ENCODE assay signal across 15 cellular contexts in genomic region chr5:148841519-148841918, GRCh38.
"Had no signal": no experiment of that assay in that cellular context is flagged by ENCODE, and none has a peak within 500 bp of the region (broad histone marks: within the 10 kb centered on the region; RNA-seq: fewer than 3 reads in every experiment).

No MANE protein-coding gene starts in this region.

- H3K27ac ChIP-seq: ascending aorta, breast epithelium, right atrium auricular region had no signal

- H3K4me2 ChIP-seq: smooth muscle cell had no signal

- H3K9me3 Mint-ChIP-seq: activated naive CD4-positive, alpha-beta T cell treated with anti-CD3 and anti-CD28 coated beads for 36 hours; activated T-helper 2 cell treated with anti-CD3 and anti-CD28 coated beads, Interferon-gamma antibody, Interleukin-2, Interleukin-4, amounts not matched to agents 10 μg/mL and 5 μg/mL and 100 μg/mL, durations not matched to agents 14 hours and 24 hours and 36 hours; endodermal cell; nephron; stimulated activated naive CD8-positive, alpha-beta T cell treated with anti-CD3 and anti-CD28 coated beads, Interleukin-15, Interleukin-2, amounts not matched to agents 100 ng/mL and 50 ng/mL, for 24 hours had no signal

- H3K9me3 ChIP-seq: ascending aorta, breast epithelium, right atrium auricular region, upper lobe of left lung had no signal

- H3K36me3 ChIP-seq: ascending aorta, breast epithelium, right atrium auricular region, upper lobe of left lung had no signal

- H3K27ac Mint-ChIP-seq: activated naive CD4-positive, alpha-beta T cell treated with anti-CD3 and anti-CD28 coated beads for 36 hours; activated T-helper 2 cell treated with anti-CD3 and anti-CD28 coated beads, Interferon-gamma antibody, Interleukin-2, Interleukin-4, amounts not matched to agents 10 μg/mL and 5 μg/mL and 100 μg/mL, durations not matched to agents 14 hours and 24 hours and 36 hours; endodermal cell; nephron; stimulated activated naive CD8-positive, alpha-beta T cell treated with anti-CD3 and anti-CD28 coated beads, Interleukin-15, Interleukin-2, amounts not matched to agents 100 ng/mL and 50 ng/mL, for 24 hours had no signal

- H3K4me1 Mint-ChIP-seq: endodermal cell, nephron had no signal

- H3K4me3 ChIP-seq: ascending aorta, breast epithelium, right atrium auricular region, smooth muscle cell, upper lobe of left lung had no signal

- H3K27me3 ChIP-seq: ascending aorta, breast epithelium, right atrium auricular region, upper lobe of left lung had no signal

- H3K4me3 Mint-ChIP-seq: activated naive CD4-positive, alpha-beta T cell treated with anti-CD3 and anti-CD28 coated beads for 36 hours; endodermal cell; nephron; stimulated activated naive CD8-positive, alpha-beta T cell treated with anti-CD3 and anti-CD28 coated beads, Interleukin-15, Interleukin-2, amounts not matched to agents 100 ng/mL and 50 ng/mL, for 24 hours had no signal

- H3K27me3 Mint-ChIP-seq: stimulated activated naive CD8-positive, alpha-beta T cell treated with anti-CD3 and anti-CD28 coated beads, Interleukin-15, Interleukin-2, amounts not matched to agents 100 ng/mL and 50 ng/mL, for 24 hours had no signal

- DNase-seq: activated CD4-positive, CD25-positive, alpha-beta regulatory T cell treated with anti-CD3 and anti-CD28 coated beads, Interleukin-2, amount 50 U/mL, for 72 hours; activated naive CD4-positive, alpha-beta T cell treated with anti-CD3 and anti-CD28 coated beads for 36 hours; dermis blood vessel endothelial cell; endodermal cell; mesendoderm; occipital lobe; T-helper 9 cell; upper lobe of left lung had no signal

- H3K4me1 ChIP-seq: ascending aorta, breast epithelium had no signal
